8 cellular contexts compared by ENCODE assay signal in genomic region chr10:50470345-50470744, GRCh38.
DNase-seq lines count a peak whose midpoint lies in the region; ATAC-seq and TF ChIP-seq lines count a peak whose summit lies in the region.
"Had no signal": no experiment of that assay in that cellular context is flagged by ENCODE, and none has a peak within 500 bp of the region (broad histone marks: within the 10 kb centered on the region; RNA-seq: fewer than 3 reads in every experiment).

No MANE protein-coding gene starts in this region.

- peaks cover 7% of the 10 kb centered on the region for H3K27me3 Mint-ChIP-seq in T-helper 2 cell treated with Interferon-gamma antibody and Interleukin-4, amounts not matched to agents 5 μg/mL and 100 μg/mL, for 36 hours (ENCODE audit: low read depth)
- H3K27me3 Mint-ChIP-seq in progenitor cell of endocrine pancreas, result no peaks in the 10 kb centered on the region

- H3K4me3 Mint-ChIP-seq in T-helper 2 cell treated with Interferon-gamma antibody and Interleukin-4, amounts not matched to agents 5 μg/mL and 100 μg/mL, for 36 hours, result peak overlapping the region; percentile 35
- no peak overlapping the region for H3K4me3 Mint-ChIP-seq in progenitor cell of endocrine pancreas (ENCODE audit: low read depth)

- H3K9me3 Mint-ChIP-seq in T-helper 2 cell treated with Interferon-gamma antibody and Interleukin-4, amounts not matched to agents 5 μg/mL and 100 μg/mL, for 36 hours, result no peaks in the 10 kb centered on the region
- H3K9me3 Mint-ChIP-seq in progenitor cell of endocrine pancreas (ENCODE audit: low read depth), result peaks cover 1% of the 10 kb centered on the region

- H3K36me3 Mint-ChIP-seq in T-helper 2 cell treated with Interferon-gamma antibody and Interleukin-4, amounts not matched to agents 5 μg/mL and 100 μg/mL, for 36 hours (ENCODE audit: low read depth), result no peaks in the 10 kb centered on the region
- H3K36me3 Mint-ChIP-seq in progenitor cell of endocrine pancreas (ENCODE audit: insufficient read depth), result no peaks in the 10 kb centered on the region

- no peak for TF ChIP-seq CTCF in progenitor cell of endocrine pancreas (IDR thresholded peaks at IDR 0.05; ENCODE audit: unreplicated experiment)

- peaks cover 56% of the 10 kb centered on the region for H3K4me1 Mint-ChIP-seq in T-helper 2 cell treated with Interferon-gamma antibody and Interleukin-4, amounts not matched to agents 5 μg/mL and 100 μg/mL, for 36 hours (ENCODE audit: low read depth)
- peaks cover 11% of the 10 kb centered on the region for H3K4me1 Mint-ChIP-seq in progenitor cell of endocrine pancreas (ENCODE audit: low read depth)

- DNase-seq in T-helper 2 cell treated with Interferon-gamma antibody and Interleukin-4, amounts not matched to agents 5 μg/mL and 100 μg/mL, for 36 hours (ENCODE audit: low spot score), result no peak
- DNase-seq in progenitor cell of endocrine pancreas (ENCODE audit: low spot score, unreplicated experiment) (no peak), T-helper 9 cell (no peak), T1000 (lab: John Stamatoyannopoulos, UW) (no peak), superior temporal gyrus (ENCODE audit: extremely low spot score) (no peak)
- DNase-seq: midbrain had no signal

- H3K27ac Mint-ChIP-seq in T-helper 2 cell treated with Interferon-gamma antibody and Interleukin-4, amounts not matched to agents 5 μg/mL and 100 μg/mL, for 36 hours, result peak overlapping the region; percentile 71
- peak overlapping the region; percentile 90 for H3K27ac Mint-ChIP-seq in progenitor cell of endocrine pancreas

- ATAC-seq in GM19025 (IDR thresholded peaks at IDR 0.05; ENCODE audit: low read depth, unreplicated experiment) (peak; percentile 68), HG02798 (IDR thresholded peaks at IDR 0.05; ENCODE audit: poor library complexity, unreplicated experiment) (peak; percentile 71)
